ENCODE assay signal across 8 cellular contexts in genomic region chr3:42117175-42118008, GRCh38. TPM values are rescaled to one million over a fixed set of nuclear protein-coding genes. Genes with fewer than 3 reads are reported as not detected.
DNase-seq lines count a peak whose midpoint lies in the region; ATAC-seq and TF ChIP-seq lines count a peak whose summit lies in the region.

No MANE protein-coding gene starts in this region.

- H3K27ac ChIP-seq in OCI-LY1 (ENCODE audit: low read depth, low read length, poor library complexity, severe bottlenecking) (peak overlapping the region; percentile 58), epithelial cell of prostate (peak overlapping the region; percentile 53)

- no peaks in the 10 kb centered on the region for H3K9me2 ChIP-seq in OCI-LY1 (ENCODE audit: low read depth, low read length)

- no peak overlapping the region for H3K4me3 Mint-ChIP-seq in nephron
- H3K4me3 Mint-ChIP-seq in activated CD4-positive, alpha-beta memory T cell treated with anti-CD3 and anti-CD28 coated beads, Interleukin-2, amount 10 ng/mL, durations not matched to agents 7 days and 5 days: no peak overlapping the region

- peaks cover 40% of the 10 kb centered on the region for H3K4me1 Mint-ChIP-seq in nephron
- H3K4me1 Mint-ChIP-seq in activated CD4-positive, alpha-beta memory T cell treated with anti-CD3 and anti-CD28 coated beads, Interleukin-2, amount 10 ng/mL, durations not matched to agents 7 days and 5 days: peaks cover 8% of the 10 kb centered on the region

- no peaks in the 10 kb centered on the region; the same call in 1 of the 2 replicates for H3F3A ChIP-seq in OCI-LY1 (ENCODE audit: insufficient read depth, low read length)

- no peaks in the 10 kb centered on the region for H3K9me3 Mint-ChIP-seq in nephron
- H3K9me3 Mint-ChIP-seq in activated CD4-positive, alpha-beta memory T cell treated with anti-CD3 and anti-CD28 coated beads, Interleukin-2, amount 10 ng/mL, durations not matched to agents 7 days and 5 days: no peaks in the 10 kb centered on the region

- TF ChIP-seq CTCF in OCI-LY1 (IDR thresholded peaks at IDR 0.05; ENCODE audit: low read length) (peak; percentile 63; the same call in 1 of the 2 replicates), nephron (IDR thresholded peaks at IDR 0.05; ENCODE audit: unreplicated experiment in 3 of 3) (peak; percentile 36 to 60 (median 52))

- H3K9me3 ChIP-seq in OCI-LY1 (ENCODE audit: low read length): no peaks in the 10 kb centered on the region

- H3K27ac Mint-ChIP-seq in nephron: peak overlapping the region; percentile 13 to 61 (median 39)
- H3K27ac Mint-ChIP-seq in activated CD4-positive, alpha-beta memory T cell treated with anti-CD3 and anti-CD28 coated beads, Interleukin-2, amount 10 ng/mL, durations not matched to agents 7 days and 5 days: no peak overlapping the region

- POLR2A ChIA-PET in activated CD4-positive, alpha-beta memory T cell treated with anti-CD3 and anti-CD28 coated beads, Interleukin-2, amount 10 ng/mL, durations not matched to agents 7 days and 5 days (lab: Charles Lee): no interaction called here

- H3K27me3 ChIP-seq in OCI-LY1 (ENCODE audit: insufficient read depth, low read length): no peaks in the 10 kb centered on the region

- H2AFZ ChIP-seq in OCI-LY1 (ENCODE audit: low read length): no peak overlapping the region

- no peaks in the 10 kb centered on the region for H3K27me3 Mint-ChIP-seq in nephron (ENCODE audit: low read depth)
- no peaks in the 10 kb centered on the region for H3K27me3 Mint-ChIP-seq in activated CD4-positive, alpha-beta memory T cell treated with anti-CD3 and anti-CD28 coated beads, Interleukin-2, amount 10 ng/mL, durations not matched to agents 7 days and 5 days

- H3K4me3 ChIP-seq in OCI-LY1 (ENCODE audit: low read depth, low read length, poor library complexity, severe bottlenecking): no peak overlapping the region

- H3K4me1 ChIP-seq in OCI-LY1 (ENCODE audit: insufficient read depth, low read length, severe bottlenecking): peaks cover 56% of the 10 kb centered on the region

- H3K36me3 Mint-ChIP-seq in nephron (ENCODE audit: low read depth): no peaks in the 10 kb centered on the region
- no peaks in the 10 kb centered on the region for H3K36me3 Mint-ChIP-seq in activated CD4-positive, alpha-beta memory T cell treated with anti-CD3 and anti-CD28 coated beads, Interleukin-2, amount 10 ng/mL, durations not matched to agents 7 days and 5 days (ENCODE audit: low read depth)

- no peaks in the 10 kb centered on the region for H4K20me1 ChIP-seq in OCI-LY1 (ENCODE audit: insufficient read depth, low read length)

- CTCF ChIA-PET in activated CD4-positive, alpha-beta memory T cell treated with anti-CD3 and anti-CD28 coated beads, Interleukin-2, amount 10 ng/mL, durations not matched to agents 7 days and 5 days (lab: Charles Lee): interaction anchor here (0.6 to 4.3 kb wide), 4 partner anchors 70 to 671 kb away, joined by 3 to 43 read pairs (median 4); no protein-coding TSS in a partner anchor

- ATAC-seq in GM18867 (IDR thresholded peaks at IDR 0.05; ENCODE audit: unreplicated experiment): no peak

- no peak overlapping the region for H3K9ac ChIP-seq in OCI-LY1 (ENCODE audit: low read length)

- no peak overlapping the region for H3K4me2 ChIP-seq in OCI-LY1 (ENCODE audit: low read length)

- peaks cover 5% of the 10 kb centered on the region; the same call in 1 of the 2 replicates for H3K79me2 ChIP-seq in OCI-LY1 (ENCODE audit: insufficient read depth, low read length)

- H3K36me3 ChIP-seq in OCI-LY1 (ENCODE audit: insufficient read depth, low read length): peaks cover 7% of the 10 kb centered on the region

- DNase-seq in EL: peak; percentile 86
- DNase-seq in epithelial cell of prostate (ENCODE audit: low read depth, low spot score): no peak
- DNase-seq in GF-D8 (lab: John Stamatoyannopoulos, UW): no peak
- no peak for DNase-seq in DMS114 treated with DMSO at 0.1 percent for 48 hours (lab: John Stamatoyannopoulos, UW; ENCODE audit: unreplicated experiment)
- DNase-seq in activated CD4-positive, alpha-beta memory T cell treated with anti-CD3 and anti-CD28 coated beads, Interleukin-2, amount 10 ng/mL, durations not matched to agents 7 days and 5 days: no peak

RNA-seq across cellular contexts. Expression of gene TRAK1, which starts 26.2 kb away (rescaled TPM):
- 10 to 100 TPM; 23.7 to 25.9 TPM for total RNA-seq in activated CD4-positive, alpha-beta memory T cell treated with anti-CD3 and anti-CD28 coated beads, Interleukin-2, amount 10 ng/mL, durations not matched to agents 7 days and 5 days
